29 cellular contexts compared by ENCODE assay signal in the genomic region with DNA sequence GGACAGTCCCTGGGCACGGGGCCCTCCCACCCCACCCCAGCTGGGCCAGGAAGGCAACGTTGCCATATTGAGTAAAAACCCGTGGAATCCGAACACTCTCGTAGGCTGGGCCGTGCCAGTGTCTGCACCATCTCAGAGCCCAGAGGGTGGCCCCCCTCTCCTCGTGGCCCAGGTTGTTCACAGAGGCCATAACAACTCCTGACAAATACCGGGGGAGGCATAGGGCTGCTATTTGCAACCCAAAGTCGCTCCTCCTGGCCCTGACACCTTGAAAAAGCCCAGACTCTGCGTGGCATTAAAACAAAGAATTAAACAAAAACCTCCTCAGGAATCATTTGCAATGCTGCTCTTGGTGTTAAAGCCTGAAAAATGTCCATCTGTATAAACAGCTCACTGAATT.
"Had no signal": no experiment of that assay in that cellular context is flagged by ENCODE, and none has a peak within 500 bp of the region (broad histone marks: within the 10 kb centered on the region; RNA-seq: fewer than 3 reads in every experiment).

No MANE protein-coding gene starts in this region.

- H3K4me1 ChIP-seq: psoas muscle, right lobe of liver, testis had no signal

- H3K27me3 ChIP-seq: heart left ventricle, ovary, right lobe of liver, testis, tibial artery, upper lobe of left lung had no signal

- H3K4me3 ChIP-seq: heart left ventricle, hepatocyte, lung, ovary, psoas muscle, right lobe of liver, smooth muscle cell, testis, tibial artery, upper lobe of left lung had no signal

- DNase-seq: cerebellar nuclear complex; cortex of kidney; effector memory CD8-positive, alpha-beta T cell; erythroblast; heart left ventricle; kidney; naive thymus-derived CD4-positive, alpha-beta T cell; nephron progenitor cell; occipital lobe; ovary; posterior cingulate gyrus; psoas muscle; retina; right lobe of liver; stimulated activated CD4-positive, alpha-beta T cell treated with anti-CD3 and anti-CD28 coated beads, Interleukin-12 subunit alpha, Interleukin-12 subunit beta, amount 100 ng/mL, for 4 hours; stimulated activated CD4-positive, alpha-beta T cell treated with anti-CD3 and anti-CD28 coated beads, Interleukin-1b, Interleukin-23, amount 100 ng/mL, for 48 hours; stimulated activated CD4-positive, alpha-beta T cell treated with anti-CD3 and anti-CD28 coated beads, Interleukin-4, amount 100 ng/mL, for 1 hour; stimulated activated CD8-positive, alpha-beta memory T cell treated with anti-CD3 and anti-CD28 coated beads, Interleukin-4, amount 100 ng/mL, for 48 hours; stimulated activated naive CD4-positive, alpha-beta T cell; stimulated activated naive CD8-positive, alpha-beta T cell treated with anti-CD3 and anti-CD28 coated beads, Interleukin-15, amount 100 ng/mL, for 72 hours; substantia nigra; testis; tibial artery; upper lobe of left lung had no signal

- H3K36me3 ChIP-seq: ovary, right lobe of liver had no signal

- H3K4me3 Mint-ChIP-seq: effector memory CD8-positive, alpha-beta T cell; memory B cell; naive thymus-derived CD4-positive, alpha-beta T cell; nephron progenitor cell; stimulated activated naive CD8-positive, alpha-beta T cell treated with anti-CD3 and anti-CD28 coated beads, Interleukin-15, amount 100 ng/mL, for 72 hours had no signal

- H3K9me3 Mint-ChIP-seq: effector memory CD8-positive, alpha-beta T cell; memory B cell; naive thymus-derived CD4-positive, alpha-beta T cell; nephron progenitor cell; stimulated activated naive CD8-positive, alpha-beta T cell treated with anti-CD3 and anti-CD28 coated beads, Interleukin-15, amount 100 ng/mL, for 72 hours had no signal

- H3K27ac Mint-ChIP-seq: memory B cell; naive thymus-derived CD4-positive, alpha-beta T cell; nephron progenitor cell; stimulated activated naive CD8-positive, alpha-beta T cell treated with anti-CD3 and anti-CD28 coated beads, Interleukin-15, amount 100 ng/mL, for 72 hours had no signal

- H3K9me3 ChIP-seq: heart left ventricle, ovary, psoas muscle, right lobe of liver, testis, tibial artery, upper lobe of left lung had no signal

- H3K4me1 Mint-ChIP-seq: memory B cell; naive thymus-derived CD4-positive, alpha-beta T cell; stimulated activated naive CD8-positive, alpha-beta T cell treated with anti-CD3 and anti-CD28 coated beads, Interleukin-15, amount 100 ng/mL, for 72 hours had no signal

- H3K27me3 Mint-ChIP-seq: effector memory CD8-positive, alpha-beta T cell; memory B cell; naive thymus-derived CD4-positive, alpha-beta T cell; stimulated activated naive CD8-positive, alpha-beta T cell treated with anti-CD3 and anti-CD28 coated beads, Interleukin-15, amount 100 ng/mL, for 72 hours had no signal

- H3K27ac ChIP-seq: hepatocyte, ovary, psoas muscle, right lobe of liver, testis, tibial artery had no signal

- ATAC-seq: effector memory CD8-positive, alpha-beta T cell; heart left ventricle; left lobe of liver; naive thymus-derived CD4-positive, alpha-beta T cell; psoas muscle; right lobe of liver; stimulated activated naive CD8-positive, alpha-beta T cell treated with anti-CD3 and anti-CD28 coated beads, Interleukin-15, amount 100 ng/mL, for 72 hours had no signal
